ENCODE assay signal across 20 cellular contexts in the genomic region with DNA sequence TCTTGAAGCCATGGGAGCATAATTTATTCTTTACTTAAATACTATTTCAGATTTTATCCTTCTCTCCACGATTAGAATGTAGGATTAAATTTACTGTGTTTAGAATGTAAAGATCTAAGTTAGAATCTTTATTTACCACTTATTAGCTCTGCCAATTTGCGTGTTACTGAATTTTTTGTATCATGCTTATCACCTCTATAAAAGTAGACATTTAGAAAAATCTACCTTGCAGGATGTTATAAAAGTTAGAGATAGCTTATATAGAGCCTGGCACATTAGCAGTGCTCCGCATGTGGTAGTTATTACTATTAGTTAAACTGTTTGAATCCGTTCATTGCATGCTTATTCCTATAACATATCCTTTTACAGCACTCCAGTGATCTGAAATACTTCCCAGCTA.
A peak's percentile ranks its signal among the peaks of the same experiment; 100 is the strongest.
DNase-seq lines count a peak whose midpoint lies in the region; ATAC-seq and TF ChIP-seq lines count a peak whose summit lies in the region.
"Had no signal": no experiment of that assay in that cellular context is flagged by ENCODE, and none has a peak within 500 bp of the region (broad histone marks: within the 10 kb centered on the region; RNA-seq: fewer than 3 reads in every experiment).

No MANE protein-coding gene starts in this region.

- TF ChIP-seq CTCF in 22Rv1 (IDR thresholded peaks at IDR 0.05) (no peak), LNCaP clone FGC (IDR thresholded peaks at IDR 0.05; ENCODE audit: control insufficient read depth, extremely low read depth, insufficient read depth) (no peak), coronary artery (IDR thresholded peaks at IDR 0.05) (peak; percentile 2), mesothelial cell of epicardium (IDR thresholded peaks at IDR 0.05; ENCODE audit: unreplicated experiment) (no peak), gastroesophageal sphincter (IDR thresholded peaks at IDR 0.05) (no peak), colonic mucosa (IDR thresholded peaks at IDR 0.05) (no peak)

- intact Hi-C loops in colonic mucosa (cut with DNase I): no loop called here

- H3K27ac Mint-ChIP-seq in mesothelial cell of epicardium: peak overlapping the region; percentile 15
- H3K27ac Mint-ChIP-seq: CD4-positive, CD25-positive, alpha-beta regulatory T cell; CD8-positive, alpha-beta T cell had no signal

- no peak overlapping the region for H3K9ac ChIP-seq in colonic mucosa (ENCODE audit: low read depth in 2 of 2, low read length in 2 of 2)
- H3K9ac ChIP-seq: BLaER1 had no signal

- H3K9me3 Mint-ChIP-seq in mesothelial cell of epicardium: peaks cover 25% of the 10 kb centered on the region

- H3K27me3 Mint-ChIP-seq in mesothelial cell of epicardium (ENCODE audit: low read depth): no peaks in the 10 kb centered on the region
- H3K27me3 Mint-ChIP-seq: CD4-positive, CD25-positive, alpha-beta regulatory T cell had no signal

- TF ChIP-seq EP300 in gastroesophageal sphincter (IDR thresholded peaks at IDR 0.05): no peak

- no peak overlapping the region for H3K4me3 Mint-ChIP-seq in mesothelial cell of epicardium
- H3K4me3 Mint-ChIP-seq: CD4-positive, CD25-positive, alpha-beta regulatory T cell; CD8-positive, alpha-beta T cell had no signal

- H3K4me1 Mint-ChIP-seq in mesothelial cell of epicardium: peaks cover 7% of the 10 kb centered on the region
- H3K4me1 Mint-ChIP-seq: CD4-positive, CD25-positive, alpha-beta regulatory T cell had no signal

- H3K27me3 ChIP-seq in gastroesophageal sphincter: no peaks in the 10 kb centered on the region
- H3K27me3 ChIP-seq in colonic mucosa: no peaks in the 10 kb centered on the region
- H3K27me3 ChIP-seq: BLaER1 had no signal

- DNase-seq in LNCaP clone FGC (ENCODE audit: low read depth) (peak; percentile 80), coronary artery (ENCODE audit: low spot score) (no peak), mesothelial cell of epicardium (ENCODE audit: low spot score in 2 of 2, unreplicated experiment in 2 of 2) (no peak), NCI-H2196 (lab: John Stamatoyannopoulos, UW; ENCODE audit: unreplicated experiment) (no peak), colonic mucosa (no peak)
- DNase-seq: 8988T; Caco-2; CD4-positive, CD25-positive, alpha-beta regulatory T cell; CD8-positive, alpha-beta T cell; DMS79; EL; GDM1; GOT3; HCEC 1CT had no signal

- 75 to 76% methylated on average over 4 of the region's 4 CpGs for WGBS in gastroesophageal sphincter (ENCODE audit: low coverage in 1 of 2), 2 donors

- no peak for TF ChIP-seq POLR2A in gastroesophageal sphincter (IDR thresholded peaks at IDR 0.05)

- H3K36me3 Mint-ChIP-seq in mesothelial cell of epicardium: peaks cover 6% of the 10 kb centered on the region
- H3K36me3 Mint-ChIP-seq: CD4-positive, CD25-positive, alpha-beta regulatory T cell; CD8-positive, alpha-beta T cell had no signal

- H3K9me3 ChIP-seq in gastroesophageal sphincter (peaks cover 0 to 4% (median 0%) of the 10 kb centered on the region in 3 donors), colonic mucosa (no peaks in the 10 kb centered on the region)
- H3K9me3 ChIP-seq: A549, Caco-2 had no signal

- H3K4me1 ChIP-seq in gastroesophageal sphincter: no peaks in the 10 kb centered on the region
- H3K4me1 ChIP-seq in colonic mucosa: no peaks in the 10 kb centered on the region
- H3K4me1 ChIP-seq: BLaER1 had no signal

- ATAC-seq in GM21381 (IDR thresholded peaks at IDR 0.05; ENCODE audit: unreplicated experiment): no peak
- ATAC-seq in gastroesophageal sphincter: no peak
- ATAC-seq: A549; CD8-positive, alpha-beta T cell; GM12878 had no signal

- H3K27ac ChIP-seq in 22Rv1 (peak overlapping the region; percentile 47), coronary artery (no peak overlapping the region), gastroesophageal sphincter (no peak overlapping the region), colonic mucosa (no peak overlapping the region)
- H3K27ac ChIP-seq: A549, BLaER1 had no signal

- no peak overlapping the region for H3K4me3 ChIP-seq in LNCaP clone FGC (ENCODE audit: low read depth, low read length)
- no peak overlapping the region for H3K4me3 ChIP-seq in coronary artery
- H3K4me3 ChIP-seq in gastroesophageal sphincter: no peak overlapping the region
- H3K4me3 ChIP-seq in colonic mucosa: no peak overlapping the region
- H3K4me3 ChIP-seq: A549, BLaER1, GM12878 had no signal

- no peaks in the 10 kb centered on the region for H3K36me3 ChIP-seq in gastroesophageal sphincter
- H3K36me3 ChIP-seq in colonic mucosa: no peaks in the 10 kb centered on the region
- H3K36me3 ChIP-seq: BLaER1 had no signal
